In genomic region chr3:157129782-157130137, GRCh38 we compare ENCODE assay signal across 8 cellular contexts. TPM values are rescaled to one million over a fixed set of nuclear protein-coding genes. Genes with fewer than 3 reads are reported as not detected.
DNase-seq lines count a peak whose midpoint lies in the region; ATAC-seq and TF ChIP-seq lines count a peak whose summit lies in the region.

No MANE protein-coding gene starts in this region.

- H3K4me1 Mint-ChIP-seq in activated CD4-positive, alpha-beta memory T cell treated with anti-CD3 and anti-CD28 coated beads, Interleukin-2, amount 10 ng/mL, durations not matched to agents 7 days and 5 days = peaks cover 84% of the 10 kb centered on the region

- H3K27me3 ChIP-seq in left ventricle myocardium inferior (ENCODE audit: low read depth) = no peaks in the 10 kb centered on the region

- H3K36me3 Mint-ChIP-seq in activated CD4-positive, alpha-beta memory T cell treated with anti-CD3 and anti-CD28 coated beads, Interleukin-2, amount 10 ng/mL, durations not matched to agents 7 days and 5 days (ENCODE audit: low read depth) = no peaks in the 10 kb centered on the region

- H3K9me3 Mint-ChIP-seq in activated CD4-positive, alpha-beta memory T cell treated with anti-CD3 and anti-CD28 coated beads, Interleukin-2, amount 10 ng/mL, durations not matched to agents 7 days and 5 days = no peaks in the 10 kb centered on the region

- H3K9me3 ChIP-seq in left ventricle myocardium inferior (replicated peaks) = no peaks in the 10 kb centered on the region

- in situ Hi-C loops in GM13977 (cut with MboI; ENCODE audit: low pct_unique_long_range_greater_than_20kb, low sequenced_read_pairs, unreplicated experiment) = loop anchor here (10.0 to 25.0 kb wide), 3 partner anchors 45 to 967 kb away; partner anchors contain the start of gene TIPARP

- intact Hi-C loops in left ventricle myocardium inferior (cut with micrococcal nuclease) = loop anchor here (5.0 kb wide), 1 partner anchor 37 kb away; no protein-coding TSS in a partner anchor

- H3K27me3 Mint-ChIP-seq in activated CD4-positive, alpha-beta memory T cell treated with anti-CD3 and anti-CD28 coated beads, Interleukin-2, amount 10 ng/mL, durations not matched to agents 7 days and 5 days = no peaks in the 10 kb centered on the region

- H3K27ac Mint-ChIP-seq in activated CD4-positive, alpha-beta memory T cell treated with anti-CD3 and anti-CD28 coated beads, Interleukin-2, amount 10 ng/mL, durations not matched to agents 7 days and 5 days = peak overlapping the region; percentile 99

- no peak for TF ChIP-seq CTCF in left ventricle myocardium inferior (IDR thresholded peaks at IDR 0.05; ENCODE audit: borderline replicate concordance)
- TF ChIP-seq CTCF in retinal pigment epithelial cell (conservative IDR thresholded peaks at IDR 0.05; ENCODE audit: low read depth, low read length) = no peak
- no peak for TF ChIP-seq CTCF in coronary artery (IDR thresholded peaks at IDR 0.05)
- TF ChIP-seq CTCF in GM13977 (IDR thresholded peaks at IDR 0.05; ENCODE audit: extremely low read depth, insufficient read depth, missing control alignments) = no peak

- CTCF ChIA-PET in activated CD4-positive, alpha-beta memory T cell treated with anti-CD3 and anti-CD28 coated beads, Interleukin-2, amount 10 ng/mL, durations not matched to agents 7 days and 5 days (lab: Charles Lee) = interaction anchor here (1.2 to 6.4 kb wide), 5 partner anchors 41 to 455 kb away, joined by 4 to 84 read pairs (median 6); partner anchors contain the start of gene TIPARP

- no peaks in the 10 kb centered on the region for H3K36me3 ChIP-seq in left ventricle myocardium inferior

- DNase-seq in NCI-H187 treated with DMSO at 0.1 percent for 48 hours (lab: John Stamatoyannopoulos, UW) (peak; percentile 19), NCI-H187 (lab: John Stamatoyannopoulos, UW) (no peak), left ventricle myocardium inferior (no peak), retinal pigment epithelial cell (ENCODE audit: low read depth) (peak; percentile 80), coronary artery (ENCODE audit: low spot score) (no peak), GM13977 (ENCODE audit: low spot score) (no peak)
- DNase-seq in activated CD4-positive, alpha-beta memory T cell treated with anti-CD3 and anti-CD28 coated beads, Interleukin-2, amount 10 ng/mL, durations not matched to agents 7 days and 5 days = peak; percentile 30

- peaks cover 76% of the 10 kb centered on the region for H3K4me1 ChIP-seq in left ventricle myocardium inferior

- H3K4me3 ChIP-seq in left ventricle myocardium inferior = peak overlapping the region; percentile 50
- no peak overlapping the region for H3K4me3 ChIP-seq in retinal pigment epithelial cell (ENCODE audit: low read length)
- H3K4me3 ChIP-seq in coronary artery = no peak overlapping the region

- H3K27ac ChIP-seq in left ventricle myocardium inferior (replicated peaks) (peak overlapping the region; percentile 89), coronary artery (peak overlapping the region in 1 of 2 donors; percentile 77)

- POLR2A ChIA-PET in activated CD4-positive, alpha-beta memory T cell treated with anti-CD3 and anti-CD28 coated beads, Interleukin-2, amount 10 ng/mL, durations not matched to agents 7 days and 5 days (lab: Charles Lee) = interaction anchor here (1.0 to 13.9 kb wide), 11 partner anchors 11 to 575 kb away, joined by 3 to 381 read pairs (median 7); partner anchors contain the start of genes CCNL1, SSR3 and TIPARP

- H3K4me3 Mint-ChIP-seq in activated CD4-positive, alpha-beta memory T cell treated with anti-CD3 and anti-CD28 coated beads, Interleukin-2, amount 10 ng/mL, durations not matched to agents 7 days and 5 days = peak overlapping the region; percentile 60

- ATAC-seq in HG03135 (IDR thresholded peaks at IDR 0.05; ENCODE audit: unreplicated experiment) = no peak

RNA-seq across cellular contexts. Expression of gene CCNL1, which starts 30.2 kb away (rescaled TPM):
- total RNA-seq in activated CD4-positive, alpha-beta memory T cell treated with anti-CD3 and anti-CD28 coated beads, Interleukin-2, amount 10 ng/mL, durations not matched to agents 7 days and 5 days = 100 to 1,000 TPM; 223 to 249 TPM
- 19.2 TPM for total RNA-seq in left ventricle myocardium inferior

Comparison
In these comparisons a context has a peak if more than half of its experiments do, and no peak if none do; other contexts are left out.
1. DNase-seq: peak in NCI-H187 treated with DMSO at 0.1 percent for 48 hours (single experiment), activated CD4-positive, alpha-beta memory T cell treated with anti-CD3 and anti-CD28 coated beads, Interleukin-2, amount 10 ng/mL, durations not matched to agents 7 days and 5 days (single experiment) and retinal pigment epithelial cell (single experiment); none in NCI-H187 (0 of 2), left ventricle myocardium inferior (single experiment), coronary artery (single experiment) and GM13977 (single experiment).
2. RNA of gene CCNL1, which starts 30.2 kb away (total RNA-seq): 223 to 249 TPM in activated CD4-positive, alpha-beta memory T cell treated with anti-CD3 and anti-CD28 coated beads, Interleukin-2, amount 10 ng/mL, durations not matched to agents 7 days and 5 days; 19.2 TPM in left ventricle myocardium inferior (single experiment); every median in the first group is over 10 times any median in the second.